23 cellular contexts compared by ENCODE assay signal in genomic region chr4:108336076-108336475, GRCh38.
DNase-seq lines count a peak whose midpoint lies in the region; ATAC-seq and TF ChIP-seq lines count a peak whose summit lies in the region.
"Had no signal": no experiment of that assay in that cellular context is flagged by ENCODE, and none has a peak within 500 bp of the region (broad histone marks: within the 10 kb centered on the region; RNA-seq: fewer than 3 reads in every experiment).

No MANE protein-coding gene starts in this region.

- CTCF ChIA-PET in mammary epithelial cell (lab: Charles Lee; ENCODE audit: low non-redundant PET) = no interaction called here
- CTCF ChIA-PET in T-cell (lab: Charles Lee) = no interaction called here

- POLR2A ChIA-PET in T-cell (lab: Charles Lee) = interaction anchor here in 1 of 2 donors (0.6 kb wide), 1 partner anchor 20 kb away, joined by 3 read pairs; no protein-coding TSS in a partner anchor

- peaks cover 3 to 9% (median 4%) of the 10 kb centered on the region in 3 donors for H3K4me1 Mint-ChIP-seq in T-cell
- H3K4me1 Mint-ChIP-seq: activated naive CD8-positive, alpha-beta T cell treated with anti-CD3 and anti-CD28 coated beads, Interleukin-2, amount 50 U/mL, for 24 hours had no signal

- H3K9me3 Mint-ChIP-seq in T-cell = no peaks in the 10 kb centered on the region
- H3K9me3 Mint-ChIP-seq: activated CD4-positive, alpha-beta T cell treated with anti-CD3 and anti-CD28 coated beads, Interleukin-2, amount 10 ng/mL, durations not matched to agents 24 days and 14 days; activated naive CD8-positive, alpha-beta T cell treated with anti-CD3 and anti-CD28 coated beads, Interleukin-2, amount 50 U/mL, for 24 hours; naive thymus-derived CD8-positive, alpha-beta T cell; stimulated activated naive CD8-positive, alpha-beta T cell treated with anti-CD3 and anti-CD28 coated beads, Interleukin-15, Interleukin-2, amounts not matched to agents 100 ng/mL and 50 ng/mL, for 24 hours had no signal

- H3K27ac ChIP-seq in mammary epithelial cell (ENCODE audit: insufficient read depth, low read depth, low read length) = no peak overlapping the region
- H3K27ac ChIP-seq in uterus = no peak overlapping the region
- H3K27ac ChIP-seq: BLaER1 treated with 17β-estradiol and CSF1 and Interleukin-3, amounts not matched to agents 10 nM and 100 nM; pancreas; right lobe of liver; transverse colon had no signal

- ATAC-seq in T-cell (replicated peaks in 1 of 4) (no peak), GM21717 (IDR thresholded peaks at IDR 0.05; ENCODE audit: unreplicated experiment) (no peak)
- ATAC-seq: activated naive CD8-positive, alpha-beta T cell treated with anti-CD3 and anti-CD28 coated beads, Interleukin-2, amount 50 U/mL, for 24 hours; GM12878; naive thymus-derived CD8-positive, alpha-beta T cell; pancreas; right lobe of liver had no signal

- H3K9me3 ChIP-seq in mammary epithelial cell (replicated peaks; ENCODE audit: insufficient read depth, low read length) (no peaks in the 10 kb centered on the region), uterus (no peaks in the 10 kb centered on the region)
- H3K9me3 ChIP-seq: BLaER1 treated with 17β-estradiol and CSF1 and Interleukin-3, amounts not matched to agents 10 nM and 100 nM; pancreas; right lobe of liver; transverse colon had no signal

- H3K4me2 ChIP-seq in mammary epithelial cell (ENCODE audit: insufficient read depth, low read depth, low read length) = no peak overlapping the region
- H3K4me2 ChIP-seq: BLaER1 treated with 17β-estradiol and CSF1 and Interleukin-3, amounts not matched to agents 10 nM and 100 nM had no signal

- H2AFZ ChIP-seq in mammary epithelial cell (ENCODE audit: low read depth, low read length) = no peak overlapping the region

- no peaks in the 10 kb centered on the region for H3K27me3 Mint-ChIP-seq in T-cell
- H3K27me3 Mint-ChIP-seq: activated naive CD8-positive, alpha-beta T cell treated with anti-CD3 and anti-CD28 coated beads, Interleukin-2, amount 50 U/mL, for 24 hours; naive thymus-derived CD8-positive, alpha-beta T cell; stimulated activated naive CD8-positive, alpha-beta T cell treated with anti-CD3 and anti-CD28 coated beads, Interleukin-15, Interleukin-2, amounts not matched to agents 100 ng/mL and 50 ng/mL, for 24 hours had no signal

- no peak for TF ChIP-seq POLR2A in uterus (IDR thresholded peaks at IDR 0.05)

- BruUV-seq in mammary epithelial cell (replicated peaks; lab: Mats Ljungman, UMichigan) = no TSS peak

- in situ Hi-C loops in mammary epithelial cell (cut with MboI; ENCODE audit: low sequenced_read_pairs in 2 of 2) = no loop called here

- dilution Hi-C loops in mammary epithelial cell (cut with HindIII; ENCODE audit: low sequenced_read_pairs) = no loop called here

- H3K4me3 Mint-ChIP-seq in T-cell = no peak overlapping the region
- H3K4me3 Mint-ChIP-seq: activated CD4-positive, alpha-beta T cell treated with anti-CD3 and anti-CD28 coated beads, Interleukin-2, amount 10 ng/mL, durations not matched to agents 24 days and 14 days; activated naive CD8-positive, alpha-beta T cell treated with anti-CD3 and anti-CD28 coated beads, Interleukin-2, amount 50 U/mL, for 24 hours; naive thymus-derived CD8-positive, alpha-beta T cell; stimulated activated naive CD8-positive, alpha-beta T cell treated with anti-CD3 and anti-CD28 coated beads, Interleukin-15, Interleukin-2, amounts not matched to agents 100 ng/mL and 50 ng/mL, for 24 hours had no signal

- H3K27ac Mint-ChIP-seq in T-cell = no peak overlapping the region
- H3K27ac Mint-ChIP-seq: activated CD4-positive, alpha-beta T cell treated with anti-CD3 and anti-CD28 coated beads, Interleukin-2, amount 10 ng/mL, durations not matched to agents 24 days and 14 days; activated naive CD8-positive, alpha-beta T cell treated with anti-CD3 and anti-CD28 coated beads, Interleukin-2, amount 50 U/mL, for 24 hours; naive thymus-derived CD8-positive, alpha-beta T cell; stimulated activated naive CD8-positive, alpha-beta T cell treated with anti-CD3 and anti-CD28 coated beads, Interleukin-15, Interleukin-2, amounts not matched to agents 100 ng/mL and 50 ng/mL, for 24 hours had no signal

- intact Hi-C loops in mammary epithelial cell (cut with micrococcal nuclease) = no loop called here
- intact Hi-C loops in uterus (cut with DNase I; ENCODE audit: low total_unique reads) = no loop called here

- no peak overlapping the region for H3K9ac ChIP-seq in mammary epithelial cell (ENCODE audit: insufficient read depth, low read length)
- H3K9ac ChIP-seq: BLaER1 treated with 17β-estradiol and CSF1 and Interleukin-3, amounts not matched to agents 10 nM and 100 nM had no signal

- H4K20me1 ChIP-seq in mammary epithelial cell (ENCODE audit: insufficient read depth, low read length) = no peaks in the 10 kb centered on the region
- H4K20me1 ChIP-seq: BLaER1 treated with 17β-estradiol and CSF1 and Interleukin-3, amounts not matched to agents 10 nM and 100 nM had no signal

- H3K36me3 Mint-ChIP-seq in T-cell = no peaks in the 10 kb centered on the region
- H3K36me3 Mint-ChIP-seq: naive thymus-derived CD8-positive, alpha-beta T cell had no signal

- H3K79me2 ChIP-seq in mammary epithelial cell (ENCODE audit: insufficient read depth, low read length) = no peaks in the 10 kb centered on the region

- TF ChIP-seq CTCF in mammary epithelial cell (conservative IDR thresholded peaks at IDR 0.05 in 1 of 2, IDR thresholded peaks at IDR 0.05 in 1 of 2; ENCODE audit: extremely low read depth in 1 of 2, insufficient read depth in 1 of 2, low read depth in 1 of 2, low read length in 2 of 2) (no peak), kidney epithelial cell (IDR thresholded peaks at IDR 0.05; ENCODE audit: insufficient read depth, low read length, poor library complexity, severe bottlenecking) (no peak), uterus (IDR thresholded peaks at IDR 0.05) (no peak)

- H3K36me3 ChIP-seq in mammary epithelial cell (ENCODE audit: insufficient read depth, low read length) = no peaks in the 10 kb centered on the region
- H3K36me3 ChIP-seq in kidney epithelial cell (ENCODE audit: control insufficient read depth, insufficient read depth, low read length) = no peaks in the 10 kb centered on the region
- no peaks in the 10 kb centered on the region for H3K36me3 ChIP-seq in uterus
- H3K36me3 ChIP-seq: BLaER1 treated with 17β-estradiol and CSF1 and Interleukin-3, amounts not matched to agents 10 nM and 100 nM; pancreas; right lobe of liver; transverse colon had no signal

- H3K4me1 ChIP-seq in mammary epithelial cell (ENCODE audit: insufficient read depth, low read length) = no peaks in the 10 kb centered on the region
- H3K4me1 ChIP-seq in uterus = no peaks in the 10 kb centered on the region
- H3K4me1 ChIP-seq: right lobe of liver had no signal

- H3K27me3 ChIP-seq in mammary epithelial cell (ENCODE audit: insufficient read depth, low read length) = no peaks in the 10 kb centered on the region
- no peaks in the 10 kb centered on the region for H3K27me3 ChIP-seq in kidney epithelial cell (ENCODE audit: control insufficient read depth, insufficient read depth, low read length)
- H3K27me3 ChIP-seq in uterus = no peaks in the 10 kb centered on the region
- H3K27me3 ChIP-seq: BLaER1 treated with 17β-estradiol and CSF1 and Interleukin-3, amounts not matched to agents 10 nM and 100 nM; pancreas; right lobe of liver; transverse colon had no signal

- H3K4me3 ChIP-seq in mammary epithelial cell (replicated peaks in 1 of 3; ENCODE audit: insufficient read depth in 1 of 3, low read depth in 2 of 3, low read length in 3 of 3) = no peak overlapping the region
- no peak overlapping the region for H3K4me3 ChIP-seq in kidney epithelial cell (ENCODE audit: low read depth, low read length)
- H3K4me3 ChIP-seq in uterus = no peak overlapping the region
- H3K4me3 ChIP-seq: BLaER1 treated with 17β-estradiol and CSF1 and Interleukin-3, amounts not matched to agents 10 nM and 100 nM; GM12878; pancreas; right lobe of liver; transverse colon had no signal

- DNase-seq in A172 (ENCODE audit: low spot score) (peak; percentile 44), HT1080 (ENCODE audit: low read depth) (peak; percentile 78), mammary epithelial cell (peak; percentile 87), kidney epithelial cell (ENCODE audit: low read depth) (peak; percentile 72), T-cell (no peak), uterus (no peak)
- no peak for DNase-seq in effector CD4-positive, alpha-beta T cell
- DNase-seq: activated CD4-positive, alpha-beta T cell treated with anti-CD3 and anti-CD28 coated beads, Interleukin-2, amount 10 ng/mL, durations not matched to agents 24 days and 14 days; activated naive CD8-positive, alpha-beta T cell treated with anti-CD3 and anti-CD28 coated beads, Interleukin-2, amount 50 U/mL, for 24 hours; central memory CD4-positive, alpha-beta T cell; mesendoderm; naive thymus-derived CD8-positive, alpha-beta T cell; NCI-H2029; NCI-H446 treated with DMSO at 0.1 percent for 48 hours; NK-92 treated with Interleukin-12 subunit alpha and Interleukin-12 subunit beta, amount 100 ng/mL, for 24 hours; pancreas; right lobe of liver; RPMI8226; transverse colon had no signal

Comparison
In these comparisons a context has a peak if more than half of its experiments do, and no peak if none do; other contexts are left out.
1. DNase-seq: peak in A172 (single experiment), HT1080 (single experiment), mammary epithelial cell (single experiment) and kidney epithelial cell (single experiment); none in effector CD4-positive, alpha-beta T cell (single experiment), T-cell (0 of 34) and uterus (0 of 2).